8 cellular contexts compared by ENCODE assay signal in the genomic region with DNA sequence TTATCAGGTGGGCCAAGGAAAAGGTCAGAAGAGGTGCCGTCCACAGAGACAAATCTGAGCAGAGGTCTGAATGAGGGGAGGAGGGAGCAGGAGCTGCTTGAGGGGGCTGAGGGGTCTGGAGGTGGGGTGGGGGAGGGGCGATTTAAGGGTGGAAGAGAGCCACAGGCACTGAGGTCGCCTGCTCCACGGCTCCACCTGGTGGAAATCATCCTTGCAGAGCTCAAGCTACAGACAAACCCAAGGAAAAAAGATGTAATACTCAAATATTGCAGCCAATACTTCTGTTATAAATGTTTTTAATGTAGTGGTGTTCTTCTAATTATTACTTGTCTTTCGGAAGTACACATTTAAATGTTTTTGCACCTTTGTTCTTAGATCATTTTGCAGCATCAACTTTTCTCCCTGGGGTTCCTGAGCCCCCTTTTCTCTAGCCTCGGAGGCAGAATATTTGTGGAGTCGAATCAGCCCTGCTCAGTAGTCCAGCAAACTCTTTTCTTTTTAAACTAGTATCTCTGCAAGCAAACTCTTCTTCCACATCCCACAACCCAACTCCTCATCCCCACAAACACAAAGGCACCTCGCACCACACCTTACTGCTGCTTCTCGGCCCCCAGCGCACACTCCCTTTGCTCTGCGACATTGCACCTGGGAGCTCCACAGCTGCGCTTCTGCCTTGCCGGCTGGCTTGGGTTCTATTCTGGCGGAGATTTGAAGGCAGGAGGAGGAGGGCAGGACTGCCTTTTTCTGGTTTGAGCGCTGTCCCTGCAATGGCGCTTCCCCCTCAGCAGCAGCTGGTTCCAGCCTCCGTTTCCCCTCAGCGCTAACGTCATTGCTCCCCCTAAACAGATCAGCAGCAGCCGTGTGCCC. TPM values are rescaled to one million over a fixed set of nuclear protein-coding genes. Genes with fewer than 3 reads are reported as not detected.
DNase-seq lines count a peak whose midpoint lies in the region; ATAC-seq and TF ChIP-seq lines count a peak whose summit lies in the region.

No MANE protein-coding gene starts in this region.

- peak; percentile 80 for ATAC-seq in DND-41 (ENCODE audit: insufficient read depth, low read depth)
- 0 out of 2 replicates have a peak, but pooled peaks have one; percentile 42 for ATAC-seq in Panc1
- ATAC-seq in activated T-cell treated with anti-CD3 and anti-CD28 coated beads, Interleukin-2, amount 50 U/mL, for 4 hours: no peak

- CTCF ChIA-PET in Panc1 (lab: Charles Lee): interaction anchor here (0.5 to 1.5 kb wide), 5 partner anchors 13 to 272 kb away, joined by 3 to 9 read pairs (median 4); no protein-coding TSS in a partner anchor
- CTCF ChIA-PET in CD8-positive, alpha-beta memory T cell (lab: Charles Lee): interaction anchor here (0.8 to 2.0 kb wide), 4 partner anchors 10 to 36 kb away, joined by 3 to 4 read pairs (median 4); no protein-coding TSS in a partner anchor

- H3K27ac ChIP-seq in DND-41 (ENCODE audit: low read length) (no peak overlapping the region), Panc1 (ENCODE audit: low read length) (no peak overlapping the region), fibroblast of lung (ENCODE audit: insufficient read depth, low read length) (no peak overlapping the region), thyroid gland (no peak overlapping the region)
- no peak overlapping the region for H3K27ac ChIP-seq in CD8-positive, alpha-beta memory T cell (ENCODE audit: low read depth, low read length)

- no peaks in the 10 kb centered on the region for H4K20me1 ChIP-seq in DND-41 (ENCODE audit: insufficient read depth, low read length)
- H4K20me1 ChIP-seq in fibroblast of lung (ENCODE audit: control insufficient read depth, extremely low read depth, insufficient read depth, low read length): no peaks in the 10 kb centered on the region

- no peaks in the 10 kb centered on the region for H3K9me3 Mint-ChIP-seq in activated T-cell treated with anti-CD3 and anti-CD28 coated beads, Interleukin-2, amount 50 U/mL, for 4 hours
- peaks cover 0 to 2% (median 0%) of the 10 kb centered on the region in 5 donors for H3K9me3 Mint-ChIP-seq in CD8-positive, alpha-beta memory T cell
- no peaks in the 10 kb centered on the region for H3K9me3 Mint-ChIP-seq in T-helper 2 cell treated with Interferon-gamma antibody and Interleukin-4, amounts not matched to agents 5 μg/mL and 100 μg/mL, for 36 hours

- no peak for TF ChIP-seq POLR2A in thyroid gland (IDR thresholded peaks at IDR 0.05)

- H3K9ac ChIP-seq in DND-41 (ENCODE audit: low read depth, low read length): no peak overlapping the region
- no peak overlapping the region for H3K9ac ChIP-seq in fibroblast of lung (ENCODE audit: insufficient read depth, low read length)

- no peaks in the 10 kb centered on the region for H3K79me2 ChIP-seq in DND-41 (ENCODE audit: insufficient read depth, low read length)
- no peaks in the 10 kb centered on the region for H3K79me2 ChIP-seq in fibroblast of lung (ENCODE audit: control insufficient read depth, insufficient read depth, low read length)

- H2AFZ ChIP-seq in DND-41 (ENCODE audit: low read depth, low read length) (no peak overlapping the region), fibroblast of lung (ENCODE audit: low read length) (no peak overlapping the region)

- 55 to 64% methylated on average over 19 to 20 of the region's 20 CpGs for WGBS in thyroid gland, 2 donors

- no peaks in the 10 kb centered on the region for H3K9me3 ChIP-seq in DND-41 (ENCODE audit: insufficient read depth, low read length, severe bottlenecking)
- H3K9me3 ChIP-seq in HAP-1: no peaks in the 10 kb centered on the region; the same call in 1 of the 2 replicates
- H3K9me3 ChIP-seq in Panc1 (ENCODE audit: control insufficient read depth, insufficient read depth, low read depth, low read length): no peaks in the 10 kb centered on the region
- H3K9me3 ChIP-seq in fibroblast of lung (ENCODE audit: control insufficient read depth, insufficient read depth, low read depth, low read length): no peaks in the 10 kb centered on the region
- H3K9me3 ChIP-seq in thyroid gland: no peaks in the 10 kb centered on the region
- no peaks in the 10 kb centered on the region for H3K9me3 ChIP-seq in CD8-positive, alpha-beta memory T cell (ENCODE audit: low read length)

- TF ChIP-seq CTCF in DND-41 (IDR thresholded peaks at IDR 0.05; ENCODE audit: borderline replicate concordance, extremely low read depth, low read length, poor library complexity, severe bottlenecking) (peak; percentile 67), Panc1 (IDR thresholded peaks at IDR 0.05) (peak; percentile 89), fibroblast of lung (conservative IDR thresholded peaks at IDR 0.05 in 1 of 2, IDR thresholded peaks at IDR 0.05 in 1 of 2; ENCODE audit: low read depth in 1 of 2, low read length in 2 of 2) (peak in 1 of 2 donors; percentile 53), thyroid gland (IDR thresholded peaks at IDR 0.05) (peak in 1 of 6 experiments; percentile 40)

- BruUV-seq in Panc1 (replicated peaks; lab: Mats Ljungman, UMichigan): no TSS peak

- H3K27me3 ChIP-seq in DND-41 (ENCODE audit: insufficient read depth, low read length, poor library complexity) (no peaks in the 10 kb centered on the region), HAP-1 (ENCODE audit: low read depth) (no peaks in the 10 kb centered on the region), Panc1 (ENCODE audit: control insufficient read depth, insufficient read depth, low read length) (no peaks in the 10 kb centered on the region), fibroblast of lung (ENCODE audit: control insufficient read depth, insufficient read depth, low read length) (no peaks in the 10 kb centered on the region), thyroid gland (peaks cover 5% of the 10 kb centered on the region)
- no peaks in the 10 kb centered on the region for H3K27me3 ChIP-seq in CD8-positive, alpha-beta memory T cell (ENCODE audit: insufficient read depth, low read length, poor library complexity, severe bottlenecking)

- H3K4me1 ChIP-seq in DND-41 (ENCODE audit: insufficient read depth, low read length) (no peaks in the 10 kb centered on the region), HAP-1 (peaks cover 11% of the 10 kb centered on the region), Panc1 (ENCODE audit: control insufficient read depth, insufficient read depth, low read length) (no peaks in the 10 kb centered on the region; the same call in 1 of the 2 replicates), fibroblast of lung (ENCODE audit: control insufficient read depth, extremely low read depth, insufficient read depth, low read length) (no peaks in the 10 kb centered on the region), thyroid gland (no peaks in the 10 kb centered on the region)
- no peaks in the 10 kb centered on the region for H3K4me1 ChIP-seq in CD8-positive, alpha-beta memory T cell (ENCODE audit: insufficient read depth, low read length)

- intact Hi-C loops in Panc1 (cut with micrococcal nuclease; ENCODE audit: unreplicated experiment) (no loop called here), thyroid gland (cut with DNase I) (no loop called here)

- no peaks in the 10 kb centered on the region for H3K36me3 Mint-ChIP-seq in activated T-cell treated with anti-CD3 and anti-CD28 coated beads, Interleukin-2, amount 50 U/mL, for 4 hours (ENCODE audit: insufficient read depth)
- H3K36me3 Mint-ChIP-seq in CD8-positive, alpha-beta memory T cell: peaks cover 0 to 1% (median 0%) of the 10 kb centered on the region in 3 donors
- no peaks in the 10 kb centered on the region for H3K36me3 Mint-ChIP-seq in T-helper 2 cell treated with Interferon-gamma antibody and Interleukin-4, amounts not matched to agents 5 μg/mL and 100 μg/mL, for 36 hours (ENCODE audit: low read depth)

- H3K4me2 ChIP-seq in DND-41 (ENCODE audit: insufficient read depth, low read length): no peak overlapping the region
- H3K4me2 ChIP-seq in fibroblast of lung (ENCODE audit: extremely low read depth, insufficient read depth, low read length): no peak overlapping the region

- peak; percentile 67 for DNase-seq in DND-41
- DNase-seq in HAP-1 (ENCODE audit: low spot score in 2 of 2): peak; percentile 41 to 83
- DNase-seq in Panc1 (ENCODE audit: low read depth, low spot score): no peak
- DNase-seq in fibroblast of lung (ENCODE audit: low read depth in 2 of 2): peak; percentile 41 to 44
- DNase-seq in thyroid gland: peak; percentile 32 to 55
- no peak for DNase-seq in activated T-cell treated with anti-CD3 and anti-CD28 coated beads, Interleukin-2, amount 50 U/mL, for 4 hours
- no peak for DNase-seq in CD8-positive, alpha-beta memory T cell
- DNase-seq in T-helper 2 cell treated with Interferon-gamma antibody and Interleukin-4, amounts not matched to agents 5 μg/mL and 100 μg/mL, for 36 hours (ENCODE audit: low spot score): no peak

- no peaks in the 10 kb centered on the region for H3K4me1 Mint-ChIP-seq in activated T-cell treated with anti-CD3 and anti-CD28 coated beads, Interleukin-2, amount 50 U/mL, for 4 hours (ENCODE audit: low read depth)
- no peaks in the 10 kb centered on the region for H3K4me1 Mint-ChIP-seq in CD8-positive, alpha-beta memory T cell
- no peaks in the 10 kb centered on the region for H3K4me1 Mint-ChIP-seq in T-helper 2 cell treated with Interferon-gamma antibody and Interleukin-4, amounts not matched to agents 5 μg/mL and 100 μg/mL, for 36 hours (ENCODE audit: low read depth)

- POLR2A ChIA-PET in Panc1 (lab: Charles Lee): no interaction called here
- POLR2A ChIA-PET in CD8-positive, alpha-beta memory T cell (lab: Charles Lee): no interaction called here

- H3K36me3 ChIP-seq in DND-41 (ENCODE audit: insufficient read depth, low read length) (no peaks in the 10 kb centered on the region), HAP-1 (replicated peaks) (no peaks in the 10 kb centered on the region), Panc1 (ENCODE audit: control insufficient read depth, insufficient read depth, low read length) (no peaks in the 10 kb centered on the region), fibroblast of lung (ENCODE audit: control insufficient read depth, insufficient read depth, low read length) (no peaks in the 10 kb centered on the region), thyroid gland (no peaks in the 10 kb centered on the region)
- no peaks in the 10 kb centered on the region for H3K36me3 ChIP-seq in CD8-positive, alpha-beta memory T cell (ENCODE audit: insufficient read depth, low read length)

- H3K4me3 ChIP-seq in DND-41 (ENCODE audit: low read depth in 1 of 2, low read length in 2 of 2) (no peak overlapping the region), HAP-1 (no peak overlapping the region), Panc1 (ENCODE audit: low read depth in 2 of 2, low read length in 2 of 2) (no peak overlapping the region), fibroblast of lung (replicated peaks in 1 of 4; ENCODE audit: control extremely low read depth in 1 of 4, insufficient read depth in 1 of 4, low read depth in 3 of 4, low read length in 4 of 4) (no peak overlapping the region), thyroid gland (replicated peaks in 1 of 3) (no peak overlapping the region)
- H3K4me3 ChIP-seq in CD8-positive, alpha-beta memory T cell (ENCODE audit: low read length): no peak overlapping the region

- H3K4me3 Mint-ChIP-seq in activated T-cell treated with anti-CD3 and anti-CD28 coated beads, Interleukin-2, amount 50 U/mL, for 4 hours: no peak overlapping the region
- no peak overlapping the region for H3K4me3 Mint-ChIP-seq in CD8-positive, alpha-beta memory T cell
- H3K4me3 Mint-ChIP-seq in T-helper 2 cell treated with Interferon-gamma antibody and Interleukin-4, amounts not matched to agents 5 μg/mL and 100 μg/mL, for 36 hours: no peak overlapping the region

- H3K27ac Mint-ChIP-seq in CD8-positive, alpha-beta memory T cell: no peak overlapping the region
- no peak overlapping the region for H3K27ac Mint-ChIP-seq in T-helper 2 cell treated with Interferon-gamma antibody and Interleukin-4, amounts not matched to agents 5 μg/mL and 100 μg/mL, for 36 hours

- H3K27me3 Mint-ChIP-seq in activated T-cell treated with anti-CD3 and anti-CD28 coated beads, Interleukin-2, amount 50 U/mL, for 4 hours (ENCODE audit: low read depth): peaks cover 18% of the 10 kb centered on the region
- peaks cover 15 to 40% of the 10 kb centered on the region in 2 donors for H3K27me3 Mint-ChIP-seq in CD8-positive, alpha-beta memory T cell
- H3K27me3 Mint-ChIP-seq in T-helper 2 cell treated with Interferon-gamma antibody and Interleukin-4, amounts not matched to agents 5 μg/mL and 100 μg/mL, for 36 hours (ENCODE audit: low read depth): peaks cover 6% of the 10 kb centered on the region

- in situ Hi-C loops in HAP-1 (cut with MboI; ENCODE audit: low sequenced_read_pairs) (no loop called here), Panc1 (cut with HindIII; ENCODE audit: low pct_unique_long_range_greater_than_20kb, low sequenced_read_pairs) (no loop called here)

RNA-seq across cellular contexts. Expression of a gene that starts 51.0 kb away (rescaled TPM):
- total RNA-seq in Panc1 (2021; ENCODE audit: unreplicated experiment): 83.9 TPM
- 95.0 TPM for polyA plus RNA-seq in Panc1 (2012; ENCODE audit: insufficient read length)
- not detected in 2 replicates for total RNA-seq in fibroblast of lung
- 0.03 and 0.05 TPM in 2 replicates for polyA plus RNA-seq in fibroblast of lung
- 0.10 and 0.29 TPM in 2 replicates for polyA plus RNA-seq in fibroblast of lung (2012)
- polyA minus RNA-seq in fibroblast of lung (ENCODE audit: low replicate concordance): not detected in 2 replicates
- total RNA-seq in thyroid gland: under 1 TPM in 2 of 4 donors, not detected in 2; 0.40 to 0.78 TPM
- total RNA-seq in activated T-cell treated with anti-CD3 and anti-CD28 coated beads, Interleukin-2, amount 50 U/mL, for 4 hours: under 1 TPM in 1 of 3 donors, not detected in 2; 0.11 TPM
- total RNA-seq in CD8-positive, alpha-beta memory T cell: not detected
- polyA plus RNA-seq in CD8-positive, alpha-beta memory T cell: not detected

RNA-seq across cellular contexts. Expression of a gene that starts 55.3 kb away (rescaled TPM):
- total RNA-seq in Panc1 (2021; ENCODE audit: unreplicated experiment) (42.8 TPM), fibroblast of lung (0.77 and 2.1 TPM in 2 replicates), thyroid gland (1 to 10 TPM; 4.0 to 9.8 (median 8.0) TPM)
- 18.8 TPM for polyA plus RNA-seq in Panc1 (2012; ENCODE audit: insufficient read length)
- 1.3 and 1.4 TPM in 2 replicates for polyA plus RNA-seq in fibroblast of lung
- polyA plus RNA-seq in fibroblast of lung (2012): 0.91 and 1.0 TPM in 2 replicates
- polyA minus RNA-seq in fibroblast of lung (ENCODE audit: low replicate concordance): 0.30 and 0.47 TPM in 2 replicates
- total RNA-seq in activated T-cell treated with anti-CD3 and anti-CD28 coated beads, Interleukin-2, amount 50 U/mL, for 4 hours: under 1 TPM; 0.71 to 0.92 (median 0.78) TPM
- total RNA-seq in CD8-positive, alpha-beta memory T cell: 1 to 10 TPM; 1.3 to 1.4 TPM
- polyA plus RNA-seq in CD8-positive, alpha-beta memory T cell: 1.4 TPM

Comparison
In these comparisons a context has a peak if more than half of its experiments do, and no peak if none do; other contexts are left out.
1. ATAC-seq: peak in DND-41 (single experiment) and Panc1 (single experiment); none in activated T-cell treated with anti-CD3 and anti-CD28 coated beads, Interleukin-2, amount 50 U/mL, for 4 hours (0 of 2).
2. DNase-seq: peak in DND-41 (single experiment), HAP-1 (2 of 2), fibroblast of lung (2 of 2) and thyroid gland (2 of 2); none in Panc1 (single experiment), activated T-cell treated with anti-CD3 and anti-CD28 coated beads, Interleukin-2, amount 50 U/mL, for 4 hours (single experiment), CD8-positive, alpha-beta memory T cell (0 of 5) and T-helper 2 cell treated with Interferon-gamma antibody and Interleukin-4, amounts not matched to agents 5 μg/mL and 100 μg/mL, for 36 hours (single experiment).
3. RNA of a gene that starts 51.0 kb away (total RNA-seq): 83.9 TPM in Panc1 (single experiment); 0.40 to 0.78 TPM in thyroid gland, 0.11 TPM in activated T-cell treated with anti-CD3 and anti-CD28 coated beads, Interleukin-2, amount 50 U/mL, for 4 hours, not detected in fibroblast of lung and not detected in CD8-positive, alpha-beta memory T cell; every median in the first group is over 10 times any median in the second.